9 cellular contexts compared by ENCODE assay signal in the genomic region with DNA sequence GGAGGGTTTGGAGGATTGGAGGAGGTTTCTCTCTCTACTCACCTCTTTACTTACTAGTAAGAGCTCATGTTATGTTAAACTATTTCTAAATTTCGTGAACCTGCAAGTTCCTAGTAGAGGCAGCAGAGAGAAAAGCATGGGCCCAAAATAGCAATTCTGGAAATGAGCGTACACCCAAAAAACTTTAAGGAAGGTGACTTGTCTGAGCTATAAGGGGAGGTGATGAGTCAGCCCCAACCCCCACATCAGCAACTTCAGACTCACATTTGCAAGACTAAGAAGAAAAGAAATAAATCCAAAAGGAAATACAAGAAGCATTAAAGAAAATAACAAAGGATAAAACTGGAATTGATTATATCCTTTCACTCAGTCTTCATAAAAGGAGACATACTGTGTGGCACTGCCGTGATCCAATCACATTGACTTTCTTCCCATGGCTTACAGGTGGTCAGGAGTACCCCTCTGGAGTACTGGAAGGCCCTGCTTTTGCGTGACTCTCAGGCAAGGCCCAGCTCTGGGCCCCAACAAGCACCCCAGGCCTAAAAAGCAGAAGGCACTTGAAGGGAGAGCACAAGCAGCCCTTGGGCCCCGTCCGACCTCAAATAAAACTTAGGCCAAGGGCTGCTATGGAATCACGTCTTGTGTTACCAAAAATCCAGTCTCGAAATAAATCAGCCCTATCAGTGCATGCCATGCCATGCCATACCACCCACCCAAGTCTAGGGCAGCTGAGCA. TPM values are rescaled to one million over a fixed set of nuclear protein-coding genes. Genes with fewer than 3 reads are reported as not detected.
A peak's percentile ranks its signal among the peaks of the same experiment; 100 is the strongest.
DNase-seq lines count a peak whose midpoint lies in the region; ATAC-seq, FAIRE-seq and TF ChIP-seq lines count a peak whose summit lies in the region.
"Had no signal": no experiment of that assay in that cellular context is flagged by ENCODE, and none has a peak within 500 bp of the region (broad histone marks: within the 10 kb centered on the region; RNA-seq: fewer than 3 reads in every experiment).

No MANE protein-coding gene starts in this region.

- H3K4me3 ChIP-seq in HepG2 (replicated peaks in 1 of 3; ENCODE audit: insufficient read depth in 1 of 3, low read depth in 2 of 3, low read length in 3 of 3) (no peak overlapping the region), right lobe of liver (no peak overlapping the region), adrenal gland (no peak overlapping the region), muscle layer of duodenum (ENCODE audit: low read depth in 1 of 2, low read length in 2 of 2) (no peak overlapping the region), left ventricle myocardium inferior (no peak overlapping the region)

- H3K4me1 ChIP-seq in HepG2 (ENCODE audit: insufficient read depth, low read length) (peaks cover 98% of the 10 kb centered on the region), right lobe of liver (peaks cover 2 to 63% (median 17%) of the 10 kb centered on the region in 4 donors), adrenal gland (replicated peaks in 1 of 2) (peaks cover 90% of the 10 kb centered on the region in 2 donors), muscle layer of duodenum (ENCODE audit: control insufficient read depth in 1 of 2, insufficient read depth in 2 of 2, low read length in 2 of 2) (peaks cover 25 to 54% of the 10 kb centered on the region in 2 donors), left ventricle myocardium inferior (peaks cover 83% of the 10 kb centered on the region)

- WGBS in HepG2 (ENCODE audit: low lambda C conversion rate) = 81% methylated on average over 7 of the region's 8 CpGs
- 72% methylated on average over 5 of the region's 8 CpGs for WGBS in right lobe of liver (ENCODE audit: insufficient coverage, low coverage, low lambda C conversion rate, missing lambda C conversion rate)
- 45 to 60% (median 49%) methylated on average over 8 of the region's 8 CpGs for WGBS in adrenal gland, 4 donors

- H3K9ac ChIP-seq in HepG2 (ENCODE audit: insufficient read depth, low read depth, low read length) = no peak overlapping the region

- peaks cover 42% of the 10 kb centered on the region for H4K20me1 ChIP-seq in HepG2 (ENCODE audit: insufficient read depth, low read length)

- H3K27me3 ChIP-seq in HepG2 (ENCODE audit: control insufficient read depth in 1 of 2, insufficient read depth in 2 of 2, low read length in 2 of 2) (no peaks in the 10 kb centered on the region), right lobe of liver (no peaks in the 10 kb centered on the region), adrenal gland (no peaks in the 10 kb centered on the region), muscle layer of duodenum (ENCODE audit: low read depth, low read length) (no peaks in the 10 kb centered on the region), left ventricle myocardium inferior (ENCODE audit: low read depth) (no peaks in the 10 kb centered on the region)

- intact Hi-C loops in HepG2 (cut with micrococcal nuclease; ENCODE audit: unreplicated experiment) = no loop called here
- intact Hi-C loops in right lobe of liver (cut with DNase I) = no loop called here
- intact Hi-C loops in adrenal gland (cut with DNase I) = no loop called here
- intact Hi-C loops in left ventricle myocardium inferior (cut with micrococcal nuclease) = no loop called here

- H3K27ac ChIP-seq in HepG2 (ENCODE audit: extremely low read length, insufficient read depth, low read length) (peak overlapping the region; percentile 21), right lobe of liver (no peak overlapping the region), adrenal gland (peak overlapping the region in 4 of 5 donors; percentile 66 to 85 (median 81)), muscle layer of duodenum (ENCODE audit: low read length) (peak overlapping the region; percentile 33), left ventricle myocardium inferior (replicated peaks) (no peak overlapping the region)

- DNase-seq in HepG2 (ENCODE audit: low spot score) = no peak
- DNase-seq in right lobe of liver = no peak
- DNase-seq in adrenal gland = peak in 3 of 7 donors; percentile 14 to 25 (median 20)
- DNase-seq in left ventricle myocardium inferior = no peak
- no peak for DNase-seq in DMS 273 (lab: John Stamatoyannopoulos, UW; ENCODE audit: unreplicated experiment)
- DNase-seq: NCI-H2227 treated with DMSO at 0.1 percent for 48 hours had no signal

- no peak for TF ChIP-seq RAD21 in HepG2 (CRISPR knock-in tag; IDR thresholded peaks at IDR 0.05)

- H3K36me3 ChIP-seq in HepG2 (replicated peaks in 1 of 2; ENCODE audit: control insufficient read depth in 1 of 2, insufficient read depth in 2 of 2, low read length in 2 of 2) (no peaks in the 10 kb centered on the region; a peak in 2 of 5 replicates), right lobe of liver (no peaks in the 10 kb centered on the region), adrenal gland (replicated peaks in 1 of 2) (no peaks in the 10 kb centered on the region), muscle layer of duodenum (ENCODE audit: control insufficient read depth in 1 of 2, insufficient read depth in 2 of 2, low read length in 2 of 2) (no peaks in the 10 kb centered on the region), left ventricle myocardium inferior (no peaks in the 10 kb centered on the region)

- in situ Hi-C loops in HepG2 (cut with HindIII; ENCODE audit: extremely low pct_ligation_motif_present, low pct_unique_long_range_greater_than_20kb) = no loop called here

- peaks cover 93% of the 10 kb centered on the region for H3K79me2 ChIP-seq in HepG2 (ENCODE audit: insufficient read depth, low read length)

- POLR2A ChIA-PET in HepG2 (lab: Yijun Ruan, JAX) = interaction anchor here (3.4 kb wide), 1 partner anchor 14 kb away, joined by 30 read pairs; a partner anchor contains a TSS

- ATAC-seq in HepG2 = no peak
- no peak for ATAC-seq in right lobe of liver
- ATAC-seq in GM19463 (IDR thresholded peaks at IDR 0.05; ENCODE audit: unreplicated experiment) = no peak
- no peak for ATAC-seq in GM18909 (IDR thresholded peaks at IDR 0.05; ENCODE audit: poor library complexity, unreplicated experiment)

- TF ChIP-seq CTCF in HepG2 (CRISPR knock-in tag; IDR thresholded peaks at IDR 0.05) = no peak
- TF ChIP-seq CTCF in right lobe of liver (IDR thresholded peaks at IDR 0.05) = no peak
- TF ChIP-seq CTCF in adrenal gland (IDR thresholded peaks at IDR 0.05) = no peak
- no peak for TF ChIP-seq CTCF in left ventricle myocardium inferior (IDR thresholded peaks at IDR 0.05; ENCODE audit: borderline replicate concordance)

- CTCF ChIA-PET in HepG2 (lab: Yijun Ruan, JAX; ENCODE audit: low intra/inter-chr PET ratio, low total read pairs) = no interaction called here

- no peak for FAIRE-seq in HepG2 (lab: Jason Lieb, UNC)

- BruUV-seq in HepG2 (replicated peaks; lab: Mats Ljungman, UMichigan) = no TSS peak

- no peak overlapping the region for H2AFZ ChIP-seq in HepG2 (ENCODE audit: low read length)

- no peak overlapping the region for H3K4me2 ChIP-seq in HepG2 (ENCODE audit: low read depth, low read length)

- no peak for TF ChIP-seq EP300 in HepG2 (IDR thresholded peaks at IDR 0.05; ENCODE audit: low read depth in 2 of 2, low read length in 2 of 2)
- TF ChIP-seq EP300 in HepG2 (CRISPR knock-in tag; IDR thresholded peaks at IDR 0.05; ENCODE audit: borderline replicate concordance) = no peak

- H3K9me3 ChIP-seq in HepG2 (ENCODE audit: low read length) (no peaks in the 10 kb centered on the region), right lobe of liver (no peaks in the 10 kb centered on the region), adrenal gland (replicated peaks in 1 of 3) (no peaks in the 10 kb centered on the region), muscle layer of duodenum (ENCODE audit: control insufficient read depth in 1 of 2, low read length in 2 of 2) (peaks cover 0 to 2% of the 10 kb centered on the region in 2 donors), left ventricle myocardium inferior (replicated peaks) (peaks cover 9% of the 10 kb centered on the region)

- no peak for TF ChIP-seq POLR2A in HepG2 (IDR thresholded peaks at IDR 0.05; ENCODE audit: insufficient read depth in 1 of 2, low read depth in 2 of 2, low read length in 2 of 2)
- no peak for TF ChIP-seq POLR2A in right lobe of liver (IDR thresholded peaks at IDR 0.05)
- TF ChIP-seq POLR2A in adrenal gland (IDR thresholded peaks at IDR 0.05) = no peak

TF ChIP-seq in HepG2, 621 proteins besides CTCF, POLR2A, EP300 and RAD21:
- TF ChIP-seq KDM2A (CRISPR knock-in tag; IDR thresholded peaks at IDR 0.05; ENCODE audit: borderline replicate concordance, low read depth) (no peak), ZMYM4 (CRISPR knock-in tag; IDR thresholded peaks at IDR 0.05) (no peak), SRY (CRISPR knock-in tag; IDR thresholded peaks at IDR 0.05) (no peak), ZNF101 (CRISPR knock-in tag; IDR thresholded peaks at IDR 0.05; ENCODE audit: borderline replicate concordance, low read depth) (no peak), DNMT3B (CRISPR knock-in tag; conservative IDR thresholded peaks at IDR 0.05) (no peak)

RNA-seq across cellular contexts. Expression of a gene that starts 14.3 kb away (rescaled TPM):
- total RNA-seq in HepG2 (2016; rRNA removed; fragmentation: Illumina TruSeq; extraction: Trizol) = 54.1 and 65.1 TPM in 2 replicates
- total RNA-seq in HepG2 (2016; cell fraction: cytosol; rRNA removed; fragmentation: Illumina TruSeq; extraction: Trizol; ENCODE audit: low read depth) = 5.4 and 5.7 TPM in 2 replicates
- total RNA-seq in HepG2 (2016; cell fraction: insoluble cytoplasmic fraction; rRNA removed; fragmentation: Illumina TruSeq; extraction: Trizol) = 53.7 and 62.1 TPM in 2 replicates
- 15.4 and 16.7 TPM in 2 replicates for total RNA-seq in HepG2 (2016; cell fraction: membrane; rRNA removed; fragmentation: Illumina TruSeq; extraction: Trizol)
- total RNA-seq in HepG2 (2016; cell fraction: nucleus; rRNA removed; fragmentation: Illumina TruSeq; extraction: Trizol) = 35.2 and 37.4 TPM in 2 replicates
- 64.1 and 68.8 TPM in 2 replicates for polyA plus RNA-seq in HepG2 (2011; rRNA removed)
- polyA plus RNA-seq in HepG2 (2011; cell fraction: cytosol; rRNA removed) = 70.2 and 76.7 TPM in 2 replicates
- 42.1 and 45.1 TPM in 2 replicates for polyA plus RNA-seq in HepG2 (2011; cell fraction: nucleus; rRNA removed)
- 42.2 and 49.5 TPM in 2 replicates for polyA plus RNA-seq in HepG2 (2012)
- 3.1 and 3.5 TPM in 2 replicates for polyA plus RNA-seq in HepG2 (2016; cell fraction: cytosol; fragmentation: Illumina TruSeq; extraction: Trizol; ENCODE audit: low read depth)
- polyA plus RNA-seq in HepG2 (2016; cell fraction: insoluble cytoplasmic fraction; fragmentation: Illumina TruSeq; extraction: Trizol; ENCODE audit: low read depth) = 60.9 and 68.0 TPM in 2 replicates
- 8.6 and 9.2 TPM in 2 replicates for polyA plus RNA-seq in HepG2 (2016; cell fraction: membrane; fragmentation: Illumina TruSeq; extraction: Trizol; ENCODE audit: low read depth)
- 40.7 and 42.6 TPM in 2 replicates for polyA plus RNA-seq in HepG2 (2016; cell fraction: nucleus; fragmentation: Illumina TruSeq; extraction: Trizol; ENCODE audit: insufficient read depth, low read depth)
- polyA minus RNA-seq in HepG2 (2011; rRNA and poly(A)+ RNA removed; ENCODE audit: low replicate concordance) = 20.8 and 43.5 TPM in 2 replicates
- polyA minus RNA-seq in HepG2 (2011; cell fraction: cytosol; rRNA and poly(A)+ RNA removed) = 26.2 and 26.4 TPM in 2 replicates
- 29.3 and 33.6 TPM in 2 replicates for polyA minus RNA-seq in HepG2 (2011; cell fraction: nucleus; rRNA and poly(A)+ RNA removed)
- 10 to 100 TPM; 21.4 to 67.0 (median 47.1) TPM for total RNA-seq in right lobe of liver
- total RNA-seq in adrenal gland = 100 to 1,000 TPM in 6 of 8 donors, 10 to 100 TPM in 2; 77.9 to 186 (median 128) TPM
- polyA plus RNA-seq in adrenal gland = 100 to 1,000 TPM in 1 of 3 donors, 10 to 100 TPM in 2; 29.8 to 152 (median 36.5) TPM
- 64.8 TPM for total RNA-seq in left ventricle myocardium inferior

Comparison
In these comparisons a context has a peak if more than half of its experiments do, and no peak if none do; other contexts are left out.
1. H3K27ac ChIP-seq: peak in HepG2 (single experiment), adrenal gland (4 of 5) and muscle layer of duodenum (single experiment); none in right lobe of liver (0 of 3) and left ventricle myocardium inferior (single experiment).